Comparison of ENCODE assay signal across 14 cellular contexts in genomic region chr6:113065606-113066005, GRCh38.
A peak's percentile ranks its signal among the peaks of the same experiment; 100 is the strongest.
DNase-seq lines count a peak whose midpoint lies in the region; ATAC-seq and TF ChIP-seq lines count a peak whose summit lies in the region.
"Had no signal": no experiment of that assay in that cellular context is flagged by ENCODE, and none has a peak within 500 bp of the region (broad histone marks: within the 10 kb centered on the region; RNA-seq: fewer than 3 reads in every experiment).

No MANE protein-coding gene starts in this region.

- no peak overlapping the region for H3K27ac Mint-ChIP-seq in stimulated activated memory B cell treated with anti-CD40 and anti-IgM and Interleukin-4, amounts not matched to agents 10 μg/mL and 1 μg/mL and 100 μg/mL, for 72 hours
- H3K27ac Mint-ChIP-seq: activated naive CD8-positive, alpha-beta T cell treated with anti-CD3 and anti-CD28 coated beads, Interleukin-2, amount 50 U/mL, for 24 hours; stimulated activated naive CD8-positive, alpha-beta T cell treated with anti-CD3 and anti-CD28 coated beads, Interleukin-15, Interleukin-2, amounts not matched to agents 100 ng/mL and 50 ng/mL, for 24 hours; T-helper 2 cell treated with Interferon-gamma antibody and Interleukin-4, amounts not matched to agents 5 μg/mL and 100 μg/mL, for 36 hours had no signal

- 6 to 53% methylated on average over 1 to 2 of the region's 2 CpGs for WGBS in ectodermal cell, 2 experiments
- 27% methylated on average over 2 of the region's 2 CpGs for WGBS in right lobe of liver (ENCODE audit: insufficient coverage, low coverage, low lambda C conversion rate, missing lambda C conversion rate)
- WGBS in spleen, 5 donors: 24 to 50% (median 47%) methylated on average over 2 of the region's 2 CpGs

- no peaks in the 10 kb centered on the region for H3K9me3 ChIP-seq in right atrium auricular region
- H3K9me3 ChIP-seq in ectodermal cell (ENCODE audit: control insufficient read depth, low read length): no peaks in the 10 kb centered on the region
- no peaks in the 10 kb centered on the region for H3K9me3 ChIP-seq in right lobe of liver
- no peaks in the 10 kb centered on the region for H3K9me3 ChIP-seq in spleen

- DNase-seq in Right ventricle myocardium superior (no peak), right atrium auricular region (ENCODE audit: low spot score) (no peak), right lobe of liver (no peak), spleen (no peak)
- DNase-seq: activated naive CD8-positive, alpha-beta T cell treated with anti-CD3 and anti-CD28 coated beads, Interleukin-2, amount 50 U/mL, for 24 hours; NCI-H1930; stimulated activated CD4-positive, alpha-beta T cell treated with anti-CD3 and anti-CD28 coated beads, Interleukin-2, amount 100 ng/mL, for 48 hours had no signal

- H3K27ac ChIP-seq in right atrium auricular region: no peak overlapping the region
- H3K27ac ChIP-seq in ectodermal cell (ENCODE audit: insufficient read depth, low read depth, low read length, poor library complexity, severe bottlenecking): peak overlapping the region; percentile 6
- H3K27ac ChIP-seq in right lobe of liver: no peak overlapping the region
- H3K27ac ChIP-seq in spleen: peak overlapping the region in 4 of 8 donors; percentile 3 to 20 (median 10)
- H3K27ac ChIP-seq: A549 had no signal

- H3K4me3 Mint-ChIP-seq in stimulated activated memory B cell treated with anti-CD40 and anti-IgM and Interleukin-4, amounts not matched to agents 10 μg/mL and 1 μg/mL and 100 μg/mL, for 72 hours: no peak overlapping the region
- H3K4me3 Mint-ChIP-seq: activated naive CD8-positive, alpha-beta T cell treated with anti-CD3 and anti-CD28 coated beads, Interleukin-2, amount 50 U/mL, for 24 hours; stimulated activated naive CD8-positive, alpha-beta T cell treated with anti-CD3 and anti-CD28 coated beads, Interleukin-15, Interleukin-2, amounts not matched to agents 100 ng/mL and 50 ng/mL, for 24 hours; T-helper 2 cell treated with Interferon-gamma antibody and Interleukin-4, amounts not matched to agents 5 μg/mL and 100 μg/mL, for 36 hours had no signal

- no peaks in the 10 kb centered on the region for H3K4me1 ChIP-seq in right atrium auricular region
- H3K4me1 ChIP-seq in ectodermal cell (ENCODE audit: control insufficient read depth, insufficient read depth, low read length): peaks cover 10% of the 10 kb centered on the region
- H3K4me1 ChIP-seq in right lobe of liver: no peaks in the 10 kb centered on the region
- H3K4me1 ChIP-seq in spleen: peaks cover 0 to 5% (median 0%) of the 10 kb centered on the region in 6 donors
- H3K4me1 ChIP-seq: A549 had no signal

- H3K27me3 ChIP-seq in right atrium auricular region (no peaks in the 10 kb centered on the region), ectodermal cell (ENCODE audit: control insufficient read depth, insufficient read depth, low read length, poor library complexity, severe bottlenecking) (no peaks in the 10 kb centered on the region), right lobe of liver (no peaks in the 10 kb centered on the region), spleen (replicated peaks in 1 of 7) (no peaks in the 10 kb centered on the region)

- TF ChIP-seq POLR2A in right lobe of liver (IDR thresholded peaks at IDR 0.05): no peak
- no peak for TF ChIP-seq POLR2A in spleen (IDR thresholded peaks at IDR 0.05)

- no peaks in the 10 kb centered on the region for H3K9me3 Mint-ChIP-seq in stimulated activated memory B cell treated with anti-CD40 and anti-IgM and Interleukin-4, amounts not matched to agents 10 μg/mL and 1 μg/mL and 100 μg/mL, for 72 hours
- H3K9me3 Mint-ChIP-seq: T-helper 2 cell treated with Interferon-gamma antibody and Interleukin-4, amounts not matched to agents 5 μg/mL and 100 μg/mL, for 36 hours had no signal

- no peak for TF ChIP-seq CTCF in right atrium auricular region (IDR thresholded peaks at IDR 0.05)
- no peak for TF ChIP-seq CTCF in right lobe of liver (IDR thresholded peaks at IDR 0.05)
- no peak for TF ChIP-seq CTCF in spleen (IDR thresholded peaks at IDR 0.05 in 8 of 11, conservative IDR thresholded peaks at IDR 0.05 in 3 of 11)

- intact Hi-C loops in Right ventricle myocardium superior (cut with DNase I): no loop called here
- intact Hi-C loops in right lobe of liver (cut with DNase I): no loop called here
- intact Hi-C loops in spleen (cut with DNase I; ENCODE audit: low total_unique reads): no loop called here

- ATAC-seq in Right ventricle myocardium superior (ENCODE audit: poor library complexity) (peak; percentile 67), right lobe of liver (peak; percentile 56 to 85 (median 68)), HG03159 (IDR thresholded peaks at IDR 0.05; ENCODE audit: unreplicated experiment) (no peak), GM19328 (IDR thresholded peaks at IDR 0.05; ENCODE audit: unreplicated experiment) (no peak)
- no peak for ATAC-seq in stimulated activated memory B cell treated with anti-CD40 and anti-IgM and Interleukin-4, amounts not matched to agents 10 μg/mL and 1 μg/mL and 100 μg/mL, for 72 hours
- ATAC-seq: A549; activated naive CD8-positive, alpha-beta T cell treated with anti-CD3 and anti-CD28 coated beads, Interleukin-2, amount 50 U/mL, for 24 hours had no signal

- no peak overlapping the region for H3K4me3 ChIP-seq in right atrium auricular region
- H3K4me3 ChIP-seq in ectodermal cell (ENCODE audit: insufficient read depth, low read depth, low read length): no peak overlapping the region
- H3K4me3 ChIP-seq in right lobe of liver: no peak overlapping the region
- no peak overlapping the region for H3K4me3 ChIP-seq in spleen
- H3K4me3 ChIP-seq: A549 had no signal

- H3K4me1 Mint-ChIP-seq in stimulated activated memory B cell treated with anti-CD40 and anti-IgM and Interleukin-4, amounts not matched to agents 10 μg/mL and 1 μg/mL and 100 μg/mL, for 72 hours: peaks cover 6% of the 10 kb centered on the region
- H3K4me1 Mint-ChIP-seq: activated naive CD8-positive, alpha-beta T cell treated with anti-CD3 and anti-CD28 coated beads, Interleukin-2, amount 50 U/mL, for 24 hours had no signal

- H3K27me3 Mint-ChIP-seq in stimulated activated memory B cell treated with anti-CD40 and anti-IgM and Interleukin-4, amounts not matched to agents 10 μg/mL and 1 μg/mL and 100 μg/mL, for 72 hours: peaks cover 22% of the 10 kb centered on the region
- H3K27me3 Mint-ChIP-seq: activated naive CD8-positive, alpha-beta T cell treated with anti-CD3 and anti-CD28 coated beads, Interleukin-2, amount 50 U/mL, for 24 hours; stimulated activated naive CD8-positive, alpha-beta T cell treated with anti-CD3 and anti-CD28 coated beads, Interleukin-15, Interleukin-2, amounts not matched to agents 100 ng/mL and 50 ng/mL, for 24 hours had no signal

- no peaks in the 10 kb centered on the region for H3K36me3 Mint-ChIP-seq in stimulated activated memory B cell treated with anti-CD40 and anti-IgM and Interleukin-4, amounts not matched to agents 10 μg/mL and 1 μg/mL and 100 μg/mL, for 72 hours

- H3K36me3 ChIP-seq in right atrium auricular region: no peaks in the 10 kb centered on the region
- H3K36me3 ChIP-seq in ectodermal cell (ENCODE audit: control insufficient read depth, insufficient read depth, low read length): no peaks in the 10 kb centered on the region
- no peaks in the 10 kb centered on the region for H3K36me3 ChIP-seq in right lobe of liver
- H3K36me3 ChIP-seq in spleen: no peaks in the 10 kb centered on the region

Comparison
In these comparisons a context has a peak if more than half of its experiments do, and no peak if none do; other contexts are left out.
1. ATAC-seq: peak in Right ventricle myocardium superior (single experiment) and right lobe of liver (4 of 4); none in HG03159 (single experiment), stimulated activated memory B cell treated with anti-CD40 and anti-IgM and Interleukin-4, amounts not matched to agents 10 μg/mL and 1 μg/mL and 100 μg/mL, for 72 hours (single experiment) and GM19328 (single experiment).